In the genomic region with DNA sequence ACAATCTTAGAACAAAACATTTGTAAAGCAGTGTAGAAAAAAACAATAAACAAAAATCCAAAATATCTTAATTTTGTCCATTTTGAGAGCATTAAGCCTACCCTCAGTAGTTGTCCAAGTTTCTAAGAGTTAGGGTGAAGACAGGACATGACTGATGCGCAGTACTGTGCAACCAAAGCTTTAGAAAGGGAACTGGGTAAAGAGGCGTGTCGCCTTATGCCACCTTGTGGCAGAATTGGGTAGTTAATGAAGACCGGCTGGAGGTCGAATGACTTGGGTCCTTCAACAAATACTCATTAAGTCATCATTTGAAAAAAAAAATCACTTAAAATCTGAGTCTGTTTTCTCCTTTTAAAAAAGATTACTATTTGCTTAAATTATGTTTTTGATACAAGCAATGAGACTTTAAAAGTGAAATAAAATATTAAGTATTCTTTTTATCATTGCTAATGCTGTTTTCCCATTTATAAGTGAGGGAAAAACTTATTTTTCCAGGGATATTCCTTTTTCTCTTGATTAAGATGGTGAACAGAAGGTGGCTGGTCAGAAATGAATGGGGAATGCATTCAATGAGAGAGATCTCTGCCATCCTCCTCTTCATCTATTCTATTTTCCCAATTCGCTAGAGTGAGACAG, we compare ENCODE assay signal across 8 cellular contexts. TPM values are rescaled to one million over a fixed set of nuclear protein-coding genes. Genes with fewer than 3 reads are reported as not detected.
DNase-seq lines count a peak whose midpoint lies in the region; ATAC-seq lines count a peak whose summit lies in the region.

No MANE protein-coding gene starts in this region.

- no peak overlapping the region for H3K27ac ChIP-seq in CD4-positive, alpha-beta memory T cell (ENCODE audit: low read depth, low read length)
- no peak overlapping the region for H3K27ac ChIP-seq in mesendoderm (ENCODE audit: low read depth, low read length)

- H3K4me2 ChIP-seq in mesendoderm (ENCODE audit: low read length): no peak overlapping the region

- no peak overlapping the region for H4K8ac ChIP-seq in mesendoderm (ENCODE audit: low read depth, low read length)

- no peak overlapping the region for H2BK15ac ChIP-seq in mesendoderm (replicated peaks; ENCODE audit: low read depth)

- no peaks in the 10 kb centered on the region for H3K9me3 ChIP-seq in CD4-positive, alpha-beta memory T cell (ENCODE audit: control insufficient read depth in 1 of 2, low read length in 2 of 2)

- peaks cover 17% of the 10 kb centered on the region for H3K4me1 ChIP-seq in CD4-positive, alpha-beta memory T cell (ENCODE audit: insufficient read depth, low read length)
- H3K4me1 ChIP-seq in mesendoderm (ENCODE audit: control insufficient read depth, low read depth, low read length): no peaks in the 10 kb centered on the region

- H2BK5ac ChIP-seq in mesendoderm (ENCODE audit: low read length): no peak overlapping the region

- H3K27me3 ChIP-seq in CD4-positive, alpha-beta memory T cell (ENCODE audit: insufficient read depth, low read length): no peaks in the 10 kb centered on the region
- H3K27me3 ChIP-seq in mesendoderm (ENCODE audit: insufficient read depth, low read length, poor library complexity): no peaks in the 10 kb centered on the region

- H3K4me3 ChIP-seq in CD4-positive, alpha-beta memory T cell (ENCODE audit: low read length in 2 of 2): no peak overlapping the region
- H3K4me3 ChIP-seq in mesendoderm (ENCODE audit: low read length): no peak overlapping the region

- no peak overlapping the region for H3K18ac ChIP-seq in mesendoderm (ENCODE audit: low read length)

- H4K5ac ChIP-seq in mesendoderm (ENCODE audit: low read length): no peak overlapping the region

- H3K27me3 Mint-ChIP-seq in CD4-positive, alpha-beta memory T cell: peaks cover 0 to 3% of the 10 kb centered on the region in 2 donors

- no peak overlapping the region for H2AK5ac ChIP-seq in mesendoderm (ENCODE audit: low read length)

- peak overlapping the region in 1 of 8 donors; percentile 16 for H3K4me3 Mint-ChIP-seq in CD4-positive, alpha-beta memory T cell

- no peak overlapping the region for H3K4ac ChIP-seq in mesendoderm (ENCODE audit: low read depth, low read length)

- H3K79me1 ChIP-seq in mesendoderm (ENCODE audit: low read length): no peaks in the 10 kb centered on the region

- peak overlapping the region in 1 of 7 donors; percentile 48 for H3K27ac Mint-ChIP-seq in CD4-positive, alpha-beta memory T cell

- H3K23ac ChIP-seq in mesendoderm (ENCODE audit: low read length): no peak overlapping the region

- H3K9me3 Mint-ChIP-seq in CD4-positive, alpha-beta memory T cell: no peaks in the 10 kb centered on the region

- H3K4me1 Mint-ChIP-seq in CD4-positive, alpha-beta memory T cell: peaks cover 5 to 27% (median 14%) of the 10 kb centered on the region in 4 donors

- peak; percentile 61 to 72 (median 67) for DNase-seq in CD4-positive, alpha-beta memory T cell
- DNase-seq in NCI-H748 treated with DMSO at 0.1 percent for 48 hours (lab: John Stamatoyannopoulos, UW): peak; percentile 68
- DNase-seq in activated CD4-positive, alpha-beta T cell treated with anti-CD3 and anti-CD28 coated beads, Interleukin-2, amount 50 U/mL, for 1 hour: peak; percentile 55
- DNase-seq in ecto neural progenitor cell (ENCODE audit: low spot score): peak; percentile 68
- peak; percentile 81 for DNase-seq in mesendoderm
- peak; percentile 41 for DNase-seq in stimulated activated CD8-positive, alpha-beta memory T cell treated with anti-CD3 and anti-CD28 coated beads, Interleukin-4, amount 100 ng/mL, for 24 hours (ENCODE audit: low read depth)

- POLR2A ChIA-PET in CD4-positive, alpha-beta memory T cell (lab: Charles Lee; ENCODE audit: partially characterized antibody): interaction anchor here (1.3 kb wide), 1 partner anchor 71 kb away, joined by 3 read pairs; no protein-coding TSS in a partner anchor

- H3K79me2 ChIP-seq in mesendoderm (ENCODE audit: control insufficient read depth, insufficient read depth, low read length): no peaks in the 10 kb centered on the region

- no peak overlapping the region for H2BK120ac ChIP-seq in mesendoderm (ENCODE audit: low read depth, low read length)

- WGBS in mesendoderm (ENCODE audit: extremely low coverage, insufficient coverage, low lambda C conversion rate): no CpG with 5 or more reads among the region's 6 CpGs

- no peak overlapping the region for H3K56ac ChIP-seq in mesendoderm (ENCODE audit: low read length)

- peak; percentile 30 for ATAC-seq in GM19397 (IDR thresholded peaks at IDR 0.05; ENCODE audit: unreplicated experiment)
- ATAC-seq in HG03469 (IDR thresholded peaks at IDR 0.05; ENCODE audit: unreplicated experiment): peak; percentile 52

- H3K9ac ChIP-seq in mesendoderm (ENCODE audit: low read length): no peak overlapping the region

- H3K36me3 ChIP-seq in CD4-positive, alpha-beta memory T cell (ENCODE audit: insufficient read depth, low read length): no peaks in the 10 kb centered on the region
- no peaks in the 10 kb centered on the region for H3K36me3 ChIP-seq in mesendoderm (ENCODE audit: control insufficient read depth, insufficient read depth, low read length)

- intact Hi-C loops in CD4-positive, alpha-beta memory T cell (cut with micrococcal nuclease): loop anchor here (1.0 to 5.0 kb wide), 4 partner anchors 71 to 1433 kb away; partner anchors contain the start of genes ERP44, INVS and TEX10

- CTCF ChIA-PET in CD4-positive, alpha-beta memory T cell (lab: Charles Lee; ENCODE audit: partially characterized antibody): interaction anchor here (0.6 to 7.9 kb wide), 15 partner anchors 8 to 218 kb away, joined by 3 to 65 read pairs (median 5); no protein-coding TSS in a partner anchor

- peaks cover 0 to 13% of the 10 kb centered on the region in 2 donors for H3K36me3 Mint-ChIP-seq in CD4-positive, alpha-beta memory T cell

RNA-seq across cellular contexts. Expression of gene RNF20, which starts 3.5 kb away (rescaled TPM):
- total RNA-seq in CD4-positive, alpha-beta memory T cell: 10 to 100 TPM; 64.5 to 67.4 TPM
- polyA plus RNA-seq in CD4-positive, alpha-beta memory T cell: 10 to 100 TPM; 23.6 to 48.0 TPM
- polyA plus RNA-seq in mesendoderm (2013, experiment 1 of 2): 45.3 TPM
- 47.8 TPM for polyA plus RNA-seq in mesendoderm (2013, experiment 2 of 2)
